In genomic region chr21:35342440-35342839, GRCh38 we compare ENCODE assay signal across 12 cellular contexts.
A peak's percentile ranks its signal among the peaks of the same experiment; 100 is the strongest.
DNase-seq lines count a peak whose midpoint lies in the region; ATAC-seq, FAIRE-seq and TF ChIP-seq lines count a peak whose summit lies in the region.
"Had no signal": no experiment of that assay in that cellular context is flagged by ENCODE, and none has a peak within 500 bp of the region (broad histone marks: within the 10 kb centered on the region; RNA-seq: fewer than 3 reads in every experiment).

No MANE protein-coding gene starts in this region.

- H3K4me1 ChIP-seq in GM12878 (ENCODE audit: control insufficient read depth, insufficient read depth, low read length) = peaks cover 14% of the 10 kb centered on the region
- H3K4me1 ChIP-seq: upper lobe of right lung had no signal

- H3K4me3 ChIP-seq in GM12878 = no peak overlapping the region
- H3K4me3 ChIP-seq: cardiac muscle cell, upper lobe of right lung had no signal

- ATAC-seq in GM21360 (IDR thresholded peaks at IDR 0.05; ENCODE audit: unreplicated experiment) (peak; percentile 84), GM12878 (peak; percentile 76), left colon (no peak)
- ATAC-seq: upper lobe of right lung had no signal

- no peak overlapping the region for H3K9ac ChIP-seq in GM12878 (ENCODE audit: control insufficient read depth, insufficient read depth, low read length)

- TF ChIP-seq CTCF in GM10266 (IDR thresholded peaks at IDR 0.05; ENCODE audit: control insufficient read depth, insufficient read depth, low read depth, missing control alignments) (no peak), GM12878 (IDR thresholded peaks at IDR 0.05 in 2 of 3, conservative IDR thresholded peaks at IDR 0.05 in 1 of 3; ENCODE audit: control insufficient read depth in 2 of 3, extremely low read depth in 1 of 3, insufficient read depth in 1 of 3, low read depth in 3 of 3, low read length in 3 of 3) (no peak)

- SMC1A ChIA-PET in GM12878 (lab: Charles Lee; ENCODE audit: uncharacterized antibody, unreplicated experiment) = no interaction called here

- in situ Hi-C loops in GM12878 (cut with MboI) = no loop called here

- no peak overlapping the region for H3K27ac ChIP-seq in GM12878 (ENCODE audit: control insufficient read depth, insufficient read depth)
- H3K27ac ChIP-seq: cardiac muscle cell, upper lobe of right lung, VCaP had no signal

- 9% methylated on average over 4 of the region's 4 CpGs for WGBS in GM12878 (ENCODE audit: insufficient coverage, insufficient replicate concordance, low lambda C conversion rate, missing lambda C conversion rate)

- peak overlapping the region; percentile 38; the same call in 1 of the 2 replicates for H3K4me2 ChIP-seq in GM12878 (ENCODE audit: control insufficient read depth, insufficient read depth)

- TF ChIP-seq RAD21 in GM12878 (IDR thresholded peaks at IDR 0.05; ENCODE audit: insufficient read depth, low read depth, low read length) = no peak

- peak; percentile 39 for DNase-seq in GM10266 (ENCODE audit: extremely low spot score)
- DNase-seq in NOMO-1 treated with DMSO at 0.1 percent for 48 hours (lab: John Stamatoyannopoulos, UW; ENCODE audit: unreplicated experiment) = peak; percentile 59
- DNase-seq in GM12878 (ENCODE audit: low read depth, low spot score) = peak; percentile 17
- no peak for DNase-seq in GM19238 (ENCODE audit: insufficient read length, low spot score)
- no peak for DNase-seq in NCI-H524 (lab: John Stamatoyannopoulos, UW)
- DNase-seq in left colon = no peak
- DNase-seq in NCI-H82 treated with DMSO at 0.1 percent for 48 hours (lab: John Stamatoyannopoulos, UW; ENCODE audit: unreplicated experiment) = no peak
- DNase-seq: NCI-H510A, upper lobe of right lung had no signal

- CTCF ChIA-PET in GM12878 (lab: Yijun Ruan, JAX) = no interaction called here

- POLR2A ChIA-PET in GM12878 (lab: Charles Lee) = no interaction called here

- TF ChIP-seq POLR2A in GM12878 (IDR thresholded peaks at IDR 0.05; ENCODE audit: low read depth, low read length) = no peak

- FAIRE-seq in GM12878 (lab: Jason Lieb, UNC) = peak; percentile 87

- H2AFZ ChIP-seq in GM12878 (ENCODE audit: control insufficient read depth, low read depth, low read length) = no peak overlapping the region

- H4K20me1 ChIP-seq in GM12878 (ENCODE audit: control insufficient read depth, insufficient read depth) = no peaks in the 10 kb centered on the region

- no peaks in the 10 kb centered on the region; a peak in 1 of 4 replicates for H3K27me3 ChIP-seq in GM12878 (replicated peaks in 1 of 2; ENCODE audit: control insufficient read depth in 2 of 2, insufficient read depth in 2 of 2, low read length in 1 of 2)
- H3K27me3 ChIP-seq: upper lobe of right lung had no signal

- no TSS peak for BruUV-seq in GM12878 (replicated peaks; lab: Mats Ljungman, UMichigan)

- no peaks in the 10 kb centered on the region for H3K36me3 ChIP-seq in GM12878 (ENCODE audit: control insufficient read depth in 2 of 2, insufficient read depth in 2 of 2, low read length in 1 of 2)
- H3K36me3 ChIP-seq: cardiac muscle cell, upper lobe of right lung had no signal

- RAD21 ChIA-PET in GM12878 (lab: Charles Lee; ENCODE audit: unreplicated experiment) = no interaction called here

- TF ChIP-seq EP300 in GM12878 (IDR thresholded peaks at IDR 0.05; ENCODE audit: borderline replicate concordance in 1 of 2, control insufficient read depth in 1 of 2, low read depth in 2 of 2, low read length in 2 of 2) = no peak

- peaks cover 1% of the 10 kb centered on the region; the same call in 2 of the 3 replicates for H3K9me3 ChIP-seq in GM12878 (replicated peaks; ENCODE audit: control insufficient read depth, insufficient read depth, low read length)
- H3K9me3 ChIP-seq: upper lobe of right lung had no signal

- intact Hi-C loops in GM12878 (cut with micrococcal nuclease; ENCODE audit: unreplicated experiment) (no loop called here), left colon (cut with DNase I, micrococcal nuclease) (no loop called here)

- H3K79me2 ChIP-seq in GM12878 (ENCODE audit: control insufficient read depth, insufficient read depth, low read length) = no peaks in the 10 kb centered on the region

TF ChIP-seq in GM12878, 131 proteins besides CTCF, POLR2A, EP300 and RAD21:
- 0 out of 2 replicates have a peak, but pooled peaks have one; percentile 37 for TF ChIP-seq ATF2 (IDR thresholded peaks at IDR 0.05; ENCODE audit: low read length)
- peak; percentile 88 for TF ChIP-seq SPI1 (IDR thresholded peaks at IDR 0.05; ENCODE audit: borderline replicate concordance, insufficient read depth, low read depth, low read length)
- TF ChIP-seq NFIC (IDR thresholded peaks at IDR 0.05; ENCODE audit: low read depth, low read length) = peak; percentile 56
- peak in 1 of 2 experiments; percentile 21; a peak in 1 of 4 replicates for TF ChIP-seq ETV6 (conservative IDR thresholded peaks at IDR 0.05 in 1 of 2, IDR thresholded peaks at IDR 0.05 in 1 of 2; ENCODE audit: borderline replicate concordance in 1 of 2, low read depth in 1 of 2)
- TF ChIP-seq RUNX3 (IDR thresholded peaks at IDR 0.05; ENCODE audit: low read length) = peak; percentile 33
- no peak for TF ChIP-seq CHD1 (IDR thresholded peaks at IDR 0.05; ENCODE audit: low read depth, low read length)
- TF ChIP-seq PAX8 (IDR thresholded peaks at IDR 0.05) = no peak
- no peak for TF ChIP-seq ZBED1 (IDR thresholded peaks at IDR 0.05; ENCODE audit: borderline replicate concordance)
- TF ChIP-seq JUND (IDR thresholded peaks at IDR 0.05; ENCODE audit: low read depth, low read length) = no peak
- 0 out of 2 replicates have a peak, but pooled peaks have one; percentile 24 for TF ChIP-seq CREB1 (IDR thresholded peaks at IDR 0.05; ENCODE audit: low read depth)
- TF ChIP-seq JUNB (IDR thresholded peaks at IDR 0.05) = peak; percentile 78

Comparison
In these comparisons a context has a peak if more than half of its experiments do, and no peak if none do; other contexts are left out.
1. DNase-seq: peak in GM10266 (single experiment), NOMO-1 treated with DMSO at 0.1 percent for 48 hours (single experiment) and GM12878 (single experiment); none in GM19238 (single experiment), NCI-H524 (0 of 2), left colon (0 of 2) and NCI-H82 treated with DMSO at 0.1 percent for 48 hours (single experiment).